8 cellular contexts compared by ENCODE assay signal in the genomic region with DNA sequence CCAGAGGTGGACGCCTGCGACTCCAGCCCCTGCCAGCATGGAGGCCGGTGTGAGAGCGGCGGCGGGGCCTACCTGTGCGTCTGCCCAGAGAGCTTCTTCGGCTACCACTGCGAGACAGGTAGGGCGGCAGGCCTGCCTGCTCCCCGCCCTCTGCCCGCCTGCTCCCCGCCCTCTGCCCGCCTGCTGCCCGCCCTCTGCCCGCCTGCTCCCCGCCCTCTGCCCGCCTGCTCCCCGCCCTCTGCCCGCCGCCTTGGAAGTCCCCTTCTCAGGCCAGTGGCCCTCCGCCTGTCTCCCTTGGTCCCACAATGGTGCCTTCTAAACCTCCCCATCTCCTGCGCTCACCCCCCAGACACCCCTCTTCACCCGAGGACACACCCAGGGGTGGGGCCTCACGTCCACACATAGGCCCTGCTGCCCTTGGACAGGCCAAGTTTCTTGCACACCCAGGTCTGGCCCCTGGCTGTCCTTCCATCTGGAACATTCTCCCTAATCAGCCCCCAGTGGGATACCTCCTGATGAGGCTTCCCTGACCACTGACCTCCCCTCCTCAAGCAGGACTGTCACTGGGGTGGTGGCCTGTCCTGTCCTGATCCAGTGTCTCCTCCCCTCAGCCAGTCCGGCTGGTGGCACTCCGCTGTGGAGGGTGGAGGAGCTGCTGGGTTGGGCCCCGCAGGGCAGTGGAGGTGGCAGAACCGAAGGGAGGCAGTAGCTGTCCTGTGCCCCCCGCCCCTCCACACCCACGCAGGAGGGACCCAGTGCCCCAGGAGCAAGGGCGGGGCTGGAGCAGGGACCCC. TPM values are rescaled to one million over a fixed set of nuclear protein-coding genes. Genes with fewer than 3 reads are reported as not detected.
A peak's percentile ranks its signal among the peaks of the same experiment; 100 is the strongest.
DNase-seq lines count a peak whose midpoint lies in the region; ATAC-seq, FAIRE-seq and TF ChIP-seq lines count a peak whose summit lies in the region.

No MANE protein-coding gene starts in this region.

- no peaks in the 10 kb centered on the region; a peak in 1 of 5 replicates for H3K9me3 Mint-ChIP-seq in H9
- H3K9me3 Mint-ChIP-seq in endodermal cell = no peaks in the 10 kb centered on the region

- no peak for FAIRE-seq in urothelium cell line (lab: Jason Lieb, UNC)

- H2AFZ ChIP-seq in H9 (ENCODE audit: low read length) = no peak overlapping the region

- H3K36me3 Mint-ChIP-seq in H9 (ENCODE audit: insufficient read depth in 1 of 3, low read depth in 3 of 3) = no peaks in the 10 kb centered on the region
- no peaks in the 10 kb centered on the region for H3K36me3 Mint-ChIP-seq in endodermal cell (ENCODE audit: low read depth)

- peak overlapping the region; percentile 40 to 55; a peak in 2 of 5 replicates for H3K4me3 Mint-ChIP-seq in H9
- H3K4me3 Mint-ChIP-seq in endodermal cell = peak overlapping the region; percentile 27

- H3K23ac ChIP-seq in H9 (ENCODE audit: insufficient read length, low read depth, low read length) = no peak overlapping the region

- no peak overlapping the region for H2AK5ac ChIP-seq in H9 (ENCODE audit: insufficient read length, low read length)

- no peaks in the 10 kb centered on the region for H3K9me3 ChIP-seq in H9 (ENCODE audit: control insufficient read depth, low read depth, low read length)
- no peaks in the 10 kb centered on the region for H3K9me3 ChIP-seq in endodermal cell (ENCODE audit: control insufficient read depth, low read length)
- no peaks in the 10 kb centered on the region for H3K9me3 ChIP-seq in prostate gland

- no peak overlapping the region for H3K18ac ChIP-seq in H9 (ENCODE audit: insufficient read length, low read depth, low read length)

- peak overlapping the region; percentile 16 for H3K4me2 ChIP-seq in H9 (ENCODE audit: insufficient read depth, insufficient read length, low read length)

- DNase-seq in H9 (peak; percentile 76), endodermal cell (peak; percentile 85), prostate gland (ENCODE audit: low spot score) (peak; percentile 69), urothelium cell line (ENCODE audit: low spot score) (no peak), SHP77 treated with DMSO at 0.1 percent for 48 hours (lab: John Stamatoyannopoulos, UW) (no peak)
- DNase-seq in activated CD4-positive, CD25-positive, alpha-beta regulatory T cell treated with anti-CD3 and anti-CD28 coated beads, Interleukin-2, amount 50 U/mL, for 72 hours = peak; percentile 42

- H3K79me2 ChIP-seq in H9 (ENCODE audit: insufficient read depth, low read length) = no peaks in the 10 kb centered on the region

- H3K4ac ChIP-seq in H9 (ENCODE audit: low read depth, low read length) = no peak overlapping the region

- no peaks in the 10 kb centered on the region for H3K4me1 ChIP-seq in H9 (ENCODE audit: insufficient read depth, low read length)
- no peaks in the 10 kb centered on the region for H3K4me1 ChIP-seq in endodermal cell (ENCODE audit: control insufficient read depth, insufficient read depth, low read length)
- H3K4me1 ChIP-seq in prostate gland (replicated peaks) = peaks cover 10% of the 10 kb centered on the region

- no CpG with 5 or more reads among the region's 32 CpGs for WGBS in H9 (ENCODE audit: extremely low coverage, insufficient read length, low lambda C conversion rate)
- WGBS in endodermal cell (ENCODE audit: insufficient coverage in 1 of 2, insufficient read length in 1 of 2), 2 experiments = 66 to 68% methylated on average over 6 to 31 of the region's 32 CpGs
- 12% methylated on average over 21 of the region's 32 CpGs for WGBS in prostate gland

- no peak overlapping the region for H3K56ac ChIP-seq in H9 (ENCODE audit: insufficient read length, low read depth, low read length)

- H3K36me3 ChIP-seq in endodermal cell (ENCODE audit: control insufficient read depth, insufficient read depth, low read length) = no peaks in the 10 kb centered on the region
- no peaks in the 10 kb centered on the region for H3K36me3 ChIP-seq in prostate gland

- H3K27me3 ChIP-seq in H9 (ENCODE audit: insufficient read depth, low read length) = no peaks in the 10 kb centered on the region
- no peaks in the 10 kb centered on the region for H3K27me3 ChIP-seq in endodermal cell (ENCODE audit: control insufficient read depth, insufficient read depth, low read length, poor library complexity, severe bottlenecking)
- no peaks in the 10 kb centered on the region for H3K27me3 ChIP-seq in prostate gland (replicated peaks; ENCODE audit: insufficient read depth)

- no peaks in the 10 kb centered on the region; the same call in 1 of the 2 replicates for H3K27me3 Mint-ChIP-seq in H9 (ENCODE audit: low read depth)
- H3K27me3 Mint-ChIP-seq in endodermal cell (ENCODE audit: insufficient read depth) = peaks cover 4% of the 10 kb centered on the region

- H3T11ph ChIP-seq in H9 (ENCODE audit: low read length) = no peak overlapping the region

- no peaks in the 10 kb centered on the region for H4K20me1 ChIP-seq in H9 (ENCODE audit: control insufficient read depth, insufficient read depth, insufficient read length)

- H3K27ac ChIP-seq in H9 (ENCODE audit: insufficient read length, low read depth, low read length) = no peak overlapping the region
- no peak overlapping the region for H3K27ac ChIP-seq in endodermal cell (ENCODE audit: low read depth, low read length)
- H3K27ac ChIP-seq in prostate gland = peak overlapping the region; percentile 51

- H2BK20ac ChIP-seq in H9 (ENCODE audit: low read depth, low read length, poor library complexity, severe bottlenecking) = no peak overlapping the region

- no peak overlapping the region for H4K5ac ChIP-seq in H9 (ENCODE audit: insufficient read length, low read depth, low read length)

- no peak overlapping the region for H2BK120ac ChIP-seq in H9 (ENCODE audit: low read depth, low read length, poor library complexity, severe bottlenecking)

- H3K9ac ChIP-seq in H9 (ENCODE audit: extremely low read depth, insufficient read length, low read length) (no peak overlapping the region), endodermal cell (ENCODE audit: extremely low read depth, low read length, poor library complexity, severe bottlenecking) (no peak overlapping the region)

- H3K4me1 Mint-ChIP-seq in H9 = peaks cover 0 to 7% of the 10 kb centered on the region in 2 experiments; a peak in 2 of 4 replicates
- no peaks in the 10 kb centered on the region for H3K4me1 Mint-ChIP-seq in endodermal cell

- no peak overlapping the region for H4K91ac ChIP-seq in H9 (ENCODE audit: insufficient read length, low read depth, low read length)

- H2BK15ac ChIP-seq in H9 (ENCODE audit: low read depth, low read length) = no peak overlapping the region

- no peak overlapping the region for H4K8ac ChIP-seq in H9 (replicated peaks; ENCODE audit: insufficient read length, low read depth, low read length)

- H2BK5ac ChIP-seq in H9 (ENCODE audit: insufficient read length, low read length) = no peak overlapping the region

- no peak overlapping the region; the same call in 1 of the 2 replicates for H3K14ac ChIP-seq in H9 (ENCODE audit: insufficient read depth, low read length)

- H3K79me1 ChIP-seq in H9 (ENCODE audit: insufficient read depth, low read depth, low read length, poor library complexity, severe bottlenecking) = no peaks in the 10 kb centered on the region

- TF ChIP-seq CTCF in H9 (conservative IDR thresholded peaks at IDR 0.05) (no peak), endodermal cell (conservative IDR thresholded peaks at IDR 0.05) (no peak), prostate gland (IDR thresholded peaks at IDR 0.05) (no peak)

- peak; percentile 73 for TF ChIP-seq POLR2A in prostate gland (IDR thresholded peaks at IDR 0.05)

- no peak overlapping the region for H3K4me3 ChIP-seq in endodermal cell (ENCODE audit: low read length)
- peak overlapping the region; percentile 28 to 46 for H3K4me3 ChIP-seq in prostate gland

- H2BK12ac ChIP-seq in H9 (ENCODE audit: insufficient read length, low read depth, low read length) = no peak overlapping the region

- H3K23me2 ChIP-seq in H9 (ENCODE audit: insufficient read length, low read depth, low read length, poor library complexity, severe bottlenecking) = no peaks in the 10 kb centered on the region

- intact Hi-C loops in prostate gland (cut with DNase I) = no loop called here

- ATAC-seq in GM21367 (IDR thresholded peaks at IDR 0.05; ENCODE audit: unreplicated experiment) (no peak), GM21390 (IDR thresholded peaks at IDR 0.05; ENCODE audit: unreplicated experiment) (no peak)

- H3K27ac Mint-ChIP-seq in H9 (peak overlapping the region in 1 of 3 experiments; percentile 32; a peak in 1 of 7 replicates), endodermal cell (no peak overlapping the region)

RNA-seq across cellular contexts. Expression of a gene that starts 37.9 kb away (rescaled TPM):
- total RNA-seq in H9 (2021) (35.0 and 36.6 TPM in 2 replicates), endodermal cell (10 to 100 TPM; 33.2 to 42.5 TPM), prostate gland (10 to 100 TPM; 91.3 to 98.5 TPM)
- 37.9 TPM for polyA plus RNA-seq in endodermal cell (2013, experiment 1 of 2)
- 36.3 TPM for polyA plus RNA-seq in endodermal cell (2013, experiment 2 of 2)

Comparison
In these comparisons a context has a peak if more than half of its experiments do, and no peak if none do; other contexts are left out.
1. DNase-seq: peak in H9 (single experiment), activated CD4-positive, CD25-positive, alpha-beta regulatory T cell treated with anti-CD3 and anti-CD28 coated beads, Interleukin-2, amount 50 U/mL, for 72 hours (single experiment), endodermal cell (single experiment) and prostate gland (single experiment); none in urothelium cell line (single experiment) and SHP77 treated with DMSO at 0.1 percent for 48 hours (single experiment).
2. H3K27ac ChIP-seq: peak in prostate gland (2 of 2); none in H9 (single experiment) and endodermal cell (single experiment).